ENCODE assay signal across 25 cellular contexts in the genomic region with DNA sequence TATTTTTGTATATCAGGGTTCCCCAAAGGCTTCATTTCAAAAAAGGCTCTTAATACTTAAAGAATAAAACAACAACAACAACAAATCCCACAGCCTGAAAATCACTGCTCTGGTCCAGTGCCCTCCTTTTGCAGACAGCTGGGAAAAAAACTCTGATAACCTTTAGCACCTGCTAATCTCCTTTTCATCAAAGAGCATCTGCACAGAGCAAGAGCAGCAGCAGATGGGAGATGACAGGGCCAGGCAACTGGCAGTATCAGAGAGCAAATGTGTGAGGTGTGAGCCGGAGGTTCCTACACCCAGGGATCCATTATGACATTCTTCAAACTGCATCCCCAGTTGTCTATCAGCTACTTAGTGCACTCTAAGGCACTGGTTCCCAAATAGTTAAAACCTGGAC.
"Had no signal": no experiment of that assay in that cellular context is flagged by ENCODE, and none has a peak within 500 bp of the region (broad histone marks: within the 10 kb centered on the region; RNA-seq: fewer than 3 reads in every experiment).

No MANE protein-coding gene starts in this region.

- H3K27ac ChIP-seq: neutrophil, pancreas, psoas muscle, right atrium auricular region, spleen, upper lobe of left lung, VCaP had no signal

- H3K27ac Mint-ChIP-seq: activated CD8-positive, alpha-beta T cell treated with anti-CD3 and anti-CD28 coated beads, Interleukin-2, amount 10 ng/mL, durations not matched to agents 7 days and 5 days; activated naive CD8-positive, alpha-beta T cell treated with anti-CD3 and anti-CD28 coated beads for 36 hours; activated T-helper 2 cell treated with anti-CD3 and anti-CD28 coated beads, Interferon-gamma antibody, Interleukin-2, Interleukin-4, amounts not matched to agents 10 μg/mL and 5 μg/mL and 100 μg/mL, durations not matched to agents 14 hours and 24 hours and 36 hours; T-helper 2 cell treated with Interferon-gamma antibody and Interleukin-4, amounts not matched to agents 5 μg/mL and 100 μg/mL, for 36 hours had no signal

- ATAC-seq: activated CD8-positive, alpha-beta T cell treated with anti-CD3 and anti-CD28 coated beads, Interleukin-2, amount 10 ng/mL, durations not matched to agents 7 days and 5 days; left ventricle myocardium superior; pancreas; psoas muscle had no signal

- H3K27me3 Mint-ChIP-seq: activated naive CD8-positive, alpha-beta T cell treated with anti-CD3 and anti-CD28 coated beads for 36 hours had no signal

- H3K4me3 ChIP-seq: pancreas, psoas muscle, right atrium auricular region, spleen, upper lobe of left lung had no signal

- H3K9me3 ChIP-seq: neutrophil, pancreas, psoas muscle, right atrium auricular region, spleen, upper lobe of left lung had no signal

- H3K4me1 ChIP-seq: pancreas, right atrium auricular region, spleen, upper lobe of left lung had no signal

- H3K9me3 Mint-ChIP-seq: activated naive CD8-positive, alpha-beta T cell treated with anti-CD3 and anti-CD28 coated beads for 36 hours; activated T-helper 2 cell treated with anti-CD3 and anti-CD28 coated beads, Interferon-gamma antibody, Interleukin-2, Interleukin-4, amounts not matched to agents 10 μg/mL and 5 μg/mL and 100 μg/mL, durations not matched to agents 14 hours and 24 hours and 36 hours; nephron; T-helper 2 cell treated with Interferon-gamma antibody and Interleukin-4, amounts not matched to agents 5 μg/mL and 100 μg/mL, for 36 hours had no signal

- H3K4me3 Mint-ChIP-seq: activated CD8-positive, alpha-beta T cell treated with anti-CD3 and anti-CD28 coated beads, Interleukin-2, amount 10 ng/mL, durations not matched to agents 7 days and 5 days; activated naive CD8-positive, alpha-beta T cell treated with anti-CD3 and anti-CD28 coated beads for 36 hours; nephron; T-helper 2 cell treated with Interferon-gamma antibody and Interleukin-4, amounts not matched to agents 5 μg/mL and 100 μg/mL, for 36 hours had no signal

- FAIRE-seq: astrocyte, endothelial cell of umbilical vein, pancreas had no signal

- DNase-seq: activated CD4-positive, alpha-beta T cell treated with anti-CD3 and anti-CD28 coated beads, Interleukin-2, amount 50 U/mL, for 1 hour; activated CD4-positive, CD25-positive, alpha-beta regulatory T cell treated with anti-CD3 and anti-CD28 coated beads, Interleukin-2, amount 50 U/mL, for 72 hours; activated CD8-positive, alpha-beta T cell treated with anti-CD3 and anti-CD28 coated beads, Interleukin-2, amount 10 ng/mL, durations not matched to agents 7 days and 5 days; activated naive CD4-positive, alpha-beta T cell; activated naive CD8-positive, alpha-beta T cell treated with anti-CD3 and anti-CD28 coated beads for 36 hours; central memory CD4-positive, alpha-beta T cell; dermis blood vessel endothelial cell; effector CD8-positive, alpha-beta T cell; foreskin melanocyte; hypothalamus; left ventricle myocardium superior; pancreas; psoas muscle; spleen; stimulated activated CD4-positive, alpha-beta T cell treated with anti-CD3 and anti-CD28 coated beads, Interleukin-4, amount 100 ng/mL, for 1 hour; stimulated activated naive CD4-positive, alpha-beta T cell; upper lobe of left lung had no signal

- H3K27me3 ChIP-seq: neutrophil, pancreas, right atrium auricular region, spleen, upper lobe of left lung had no signal
